15 cellular contexts compared by ENCODE assay signal in genomic region chr14:26775765-26776577, GRCh38.
DNase-seq lines count a peak whose midpoint lies in the region; ATAC-seq, FAIRE-seq and TF ChIP-seq lines count a peak whose summit lies in the region.
"Had no signal": no experiment of that assay in that cellular context is flagged by ENCODE, and none has a peak within 500 bp of the region (broad histone marks: within the 10 kb centered on the region; RNA-seq: fewer than 3 reads in every experiment).

No MANE protein-coding gene starts in this region.

- DNase-seq in left ventricle myocardium superior (no peak), right cardiac atrium (no peak), astrocyte (ENCODE audit: low read depth) (peak; percentile 75), hepatocyte (ENCODE audit: low spot score) (no peak), urothelium cell line (ENCODE audit: low spot score) (peak; percentile 12), COLO829 (ENCODE audit: low spot score) (no peak), NCI-H526 treated with DMSO at 0.1 percent for 48 hours (lab: John Stamatoyannopoulos, UW) (no peak), NCI-H82 (lab: John Stamatoyannopoulos, UW) (no peak)
- DNase-seq: activated CD4-positive, alpha-beta T cell treated with anti-CD3 and anti-CD28 coated beads for 4 hours; EL; head of caudate nucleus; psoas muscle had no signal

- peak overlapping the region; percentile 54 for H3K27ac Mint-ChIP-seq in astrocyte (ENCODE audit: unreplicated experiment)
- H3K27ac Mint-ChIP-seq: activated T-helper 2 cell treated with anti-CD3 and anti-CD28 coated beads, Interferon-gamma antibody, Interleukin-2, Interleukin-4, amounts not matched to agents 10 μg/mL and 5 μg/mL and 100 μg/mL, durations not matched to agents 14 hours and 24 hours and 36 hours had no signal

- H3K79me2 ChIP-seq in astrocyte (ENCODE audit: insufficient read depth, low read length) (no peaks in the 10 kb centered on the region), hepatocyte (no peaks in the 10 kb centered on the region)

- H3K9me2 ChIP-seq in hepatocyte (replicated peaks; ENCODE audit: insufficient read depth), result no peaks in the 10 kb centered on the region

- H3K27me3 ChIP-seq in right cardiac atrium (ENCODE audit: control insufficient read depth, insufficient read depth), result no peaks in the 10 kb centered on the region
- H3K27me3 ChIP-seq in astrocyte (ENCODE audit: insufficient read depth, low read length), result no peaks in the 10 kb centered on the region
- H3K27me3 ChIP-seq in hepatocyte, result no peaks in the 10 kb centered on the region

- H3K27me3 Mint-ChIP-seq in astrocyte (ENCODE audit: low read depth, unreplicated experiment), result no peaks in the 10 kb centered on the region
- H3K27me3 Mint-ChIP-seq: central memory CD8-positive, alpha-beta T cell had no signal

- ATAC-seq in left ventricle myocardium superior, result peak; percentile 30
- ATAC-seq in right cardiac atrium, result no peak
- ATAC-seq: psoas muscle had no signal

- no peak overlapping the region for H3K4me3 ChIP-seq in right cardiac atrium (ENCODE audit: low read length)
- H3K4me3 ChIP-seq in astrocyte (ENCODE audit: insufficient read depth, low read depth, low read length), result peak overlapping the region; percentile 37
- no peak overlapping the region for H3K4me3 ChIP-seq in hepatocyte
- H3K4me3 ChIP-seq: psoas muscle, thoracic aorta had no signal

- peaks cover 16% of the 10 kb centered on the region for H3K4me1 Mint-ChIP-seq in astrocyte (ENCODE audit: low read depth, unreplicated experiment)
- H3K4me1 Mint-ChIP-seq: central memory CD8-positive, alpha-beta T cell had no signal

- no peak for FAIRE-seq in astrocyte (lab: Jason Lieb, UNC)
- FAIRE-seq in urothelium cell line (lab: Jason Lieb, UNC), result no peak

- TF ChIP-seq CTCF in astrocyte (IDR thresholded peaks at IDR 0.05; ENCODE audit: insufficient read depth, low read depth, low read length), result no peak
- no peak for TF ChIP-seq CTCF in hepatocyte (IDR thresholded peaks at IDR 0.05; ENCODE audit: poor library complexity)

- H3K4me2 ChIP-seq in astrocyte (ENCODE audit: low read length) (peak overlapping the region; percentile 67), hepatocyte (peak overlapping the region; percentile 15)

- peak overlapping the region; percentile 4 for H3K4me3 Mint-ChIP-seq in astrocyte (ENCODE audit: unreplicated experiment)
- H3K4me3 Mint-ChIP-seq: central memory CD8-positive, alpha-beta T cell had no signal

- no peaks in the 10 kb centered on the region for H3K36me3 Mint-ChIP-seq in astrocyte (ENCODE audit: low read depth, unreplicated experiment)

- H4K20me1 ChIP-seq in astrocyte (ENCODE audit: insufficient read depth, low read length) (no peaks in the 10 kb centered on the region), hepatocyte (ENCODE audit: insufficient read depth, poor library complexity, severe bottlenecking) (no peaks in the 10 kb centered on the region)

- no peaks in the 10 kb centered on the region for H3K9me3 Mint-ChIP-seq in astrocyte (ENCODE audit: unreplicated experiment)

- intact Hi-C loops in left ventricle myocardium superior (cut with micrococcal nuclease), result no loop called here
- intact Hi-C loops in right cardiac atrium (cut with DNase I), result no loop called here

- H2AFZ ChIP-seq in astrocyte (ENCODE audit: low read depth, low read length), result no peak overlapping the region
- H2AFZ ChIP-seq in hepatocyte, result no peak overlapping the region

- WGBS in right cardiac atrium, result 30% methylated on average over 5 of the region's 5 CpGs
- WGBS in hepatocyte (ENCODE audit: low lambda C conversion rate, missing lambda C conversion rate), result 69% methylated on average over 5 of the region's 5 CpGs

- H3K4me1 ChIP-seq in right cardiac atrium (ENCODE audit: control insufficient read depth, insufficient read depth, low read length) (no peaks in the 10 kb centered on the region), astrocyte (ENCODE audit: insufficient read depth, low read length) (peaks cover 9% of the 10 kb centered on the region), hepatocyte (ENCODE audit: insufficient read depth) (no peaks in the 10 kb centered on the region)
- H3K4me1 ChIP-seq: psoas muscle had no signal

- H3K9me3 ChIP-seq in right cardiac atrium (ENCODE audit: control insufficient read depth, low read length) (no peaks in the 10 kb centered on the region), astrocyte (ENCODE audit: insufficient read depth, low read depth, low read length) (no peaks in the 10 kb centered on the region), hepatocyte (ENCODE audit: low read depth) (no peaks in the 10 kb centered on the region)
- H3K9me3 ChIP-seq: psoas muscle, thoracic aorta had no signal

- H3K9ac ChIP-seq in astrocyte (ENCODE audit: low read length), result peak overlapping the region; percentile 5

- H3K27ac ChIP-seq in right cardiac atrium (ENCODE audit: low read length), result no peak overlapping the region
- H3K27ac ChIP-seq in astrocyte (ENCODE audit: low read depth, low read length), result peak overlapping the region; percentile 55
- H3K27ac ChIP-seq in hepatocyte, result no peak overlapping the region
- H3K27ac ChIP-seq: psoas muscle, thoracic aorta had no signal

- H3K36me3 ChIP-seq in astrocyte (ENCODE audit: insufficient read depth, low read length), result no peaks in the 10 kb centered on the region
- H3K36me3 ChIP-seq in hepatocyte (replicated peaks; ENCODE audit: insufficient read depth, low read depth), result no peaks in the 10 kb centered on the region
- H3K36me3 ChIP-seq: thoracic aorta had no signal

Comparison
In these comparisons a context has a peak if more than half of its experiments do, and no peak if none do; other contexts are left out.
1. DNase-seq: peak in astrocyte (single experiment) and urothelium cell line (single experiment); none in left ventricle myocardium superior (single experiment), right cardiac atrium (0 of 3), hepatocyte (single experiment), COLO829 (single experiment), NCI-H526 treated with DMSO at 0.1 percent for 48 hours (single experiment) and NCI-H82 (single experiment).